8 cellular contexts compared by ENCODE assay signal in genomic region chr11:133956650-133957633, GRCh38. TPM values are rescaled to one million over a fixed set of nuclear protein-coding genes. Genes with fewer than 3 reads are reported as not detected.
DNase-seq lines count a peak whose midpoint lies in the region; ATAC-seq and TF ChIP-seq lines count a peak whose summit lies in the region.

Gene IGSF9B, minus strand, starts transcription at chr11:133956968. Its CDS starts 214 bp downstream, at chr11:133956754.

- no peak within 1 kb of the TSS for H3K4me3 ChIP-seq in endocrine pancreas (ENCODE audit: control insufficient read depth, insufficient read depth, low read length)

- ATAC-seq in GM18858 (IDR thresholded peaks at IDR 0.05; ENCODE audit: unreplicated experiment): peak; percentile 96
- peak; percentile 98 for ATAC-seq in HG03066 (IDR thresholded peaks at IDR 0.05; ENCODE audit: low read depth, unreplicated experiment)

- H3K4me3 Mint-ChIP-seq in mesothelial cell of epicardium: peak within 1 kb of the TSS; percentile 86

- peaks cover 19% of the 10 kb centered on the region for H3K4me1 Mint-ChIP-seq in mesothelial cell of epicardium

- H3K4me1 ChIP-seq in endocrine pancreas (ENCODE audit: control insufficient read depth, insufficient read depth, low read length): no peaks in the 10 kb centered on the region

- TF ChIP-seq CTCF in mesothelial cell of epicardium (IDR thresholded peaks at IDR 0.05; ENCODE audit: unreplicated experiment): no peak

- H3K36me3 Mint-ChIP-seq in mesothelial cell of epicardium: no peaks in the 10 kb centered on the region

- no peaks in the 10 kb centered on the region for H3K9me3 Mint-ChIP-seq in mesothelial cell of epicardium

- H3K27me3 ChIP-seq in endocrine pancreas (ENCODE audit: control insufficient read depth, insufficient read depth, low read length): no peaks in the 10 kb centered on the region

- peak within 1 kb of the TSS; percentile 64 for H3K27ac Mint-ChIP-seq in mesothelial cell of epicardium

- H3K9ac ChIP-seq in endocrine pancreas (ENCODE audit: control insufficient read depth, insufficient read depth, low read length): peak within 1 kb of the TSS; percentile 45

- H3K9me3 ChIP-seq in endocrine pancreas (ENCODE audit: control insufficient read depth, low read length): no peaks in the 10 kb centered on the region

- H3K27me3 Mint-ChIP-seq in mesothelial cell of epicardium (ENCODE audit: low read depth): peaks cover 93% of the 10 kb centered on the region

- DNase-seq in A172 (ENCODE audit: low spot score) (peak; percentile 48), NCI-H446 treated with DMSO at 0.1 percent for 48 hours (lab: John Stamatoyannopoulos, UW) (peak; percentile 54), mesothelial cell of epicardium (ENCODE audit: low spot score in 2 of 2, unreplicated experiment in 2 of 2) (peak; percentile 81 to 95)
- DNase-seq in activated CD8-positive, alpha-beta memory T cell treated with anti-CD3 and anti-CD28 coated beads, Interleukin-2, amount 50 U/mL, for 24 hours (ENCODE audit: extremely low read depth): peak; percentile 74
- DNase-seq in stimulated activated CD8-positive, alpha-beta memory T cell treated with anti-CD3 and anti-CD28 coated beads, Interleukin-15, amount 100 ng/mL, for 4 hours (ENCODE audit: low read depth in 2 of 2): peak; percentile 79 to 83

- no peaks in the 10 kb centered on the region for H3K36me3 ChIP-seq in endocrine pancreas (ENCODE audit: control insufficient read depth, insufficient read depth, low read length)

RNA-seq across cellular contexts. Expression of gene IGSF9B, which starts in this region (rescaled TPM):
- total RNA-seq in A172 (2014; rRNA removed; shearing (Covaris generic)): 0.43 and 0.57 TPM in 2 replicates
- total RNA-seq in mesothelial cell of epicardium: 4.8 to 7.0 TPM (median 5.8 TPM) in 3 replicates

Comparison
In these comparisons a context has a peak if more than half of its experiments do, and no peak if none do; other contexts are left out.
1. Peak in DNase-seq in A172; RNA of the gene not detected or under 1 TPM.